22 cellular contexts compared by ENCODE assay signal in the genomic region with DNA sequence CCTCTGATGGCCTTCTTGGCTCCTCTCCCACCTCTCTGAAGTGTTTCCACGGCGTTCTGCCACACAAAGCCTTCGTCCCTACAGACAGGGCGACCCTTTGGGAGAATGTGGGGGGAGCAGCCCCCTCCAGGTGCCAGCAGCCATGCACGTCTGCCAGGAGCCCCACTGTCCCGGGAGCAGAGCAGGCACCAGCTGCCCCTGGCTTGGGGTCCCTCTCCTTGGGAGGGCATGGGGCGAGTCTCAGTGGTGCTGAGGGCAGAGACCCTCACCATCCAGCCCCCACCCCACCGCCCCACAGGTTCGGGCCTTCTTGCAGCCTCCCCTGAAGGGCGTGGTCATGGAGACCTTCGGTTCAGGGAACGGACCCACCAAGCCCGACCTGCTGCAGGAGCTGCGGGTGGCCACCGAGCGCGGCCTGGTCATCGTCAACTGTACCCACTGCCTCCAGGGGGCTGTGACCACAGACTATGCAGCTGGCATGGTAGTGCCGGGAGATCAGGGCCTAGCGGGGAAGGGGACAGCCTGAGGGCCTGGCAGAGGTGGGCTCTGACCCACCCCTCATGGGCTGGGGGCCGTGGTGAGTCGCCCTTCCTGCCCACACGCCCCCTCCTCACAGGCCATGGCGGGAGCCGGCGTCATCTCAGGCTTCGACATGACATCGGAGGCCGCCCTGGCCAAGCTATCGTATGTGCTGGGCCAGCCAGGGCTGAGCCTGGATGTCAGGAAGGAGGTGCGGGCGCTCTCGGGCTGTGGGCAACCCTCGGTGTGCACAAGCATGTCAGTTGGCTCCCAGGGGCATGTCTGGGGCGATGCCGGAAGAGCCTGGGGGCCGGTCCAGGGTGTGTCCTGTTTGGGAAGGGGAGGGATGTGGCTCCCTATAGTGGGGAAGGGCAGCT. TPM values are rescaled to one million over a fixed set of nuclear protein-coding genes. Genes with fewer than 3 reads are reported as not detected.
DNase-seq lines count a peak whose midpoint lies in the region; ATAC-seq and TF ChIP-seq lines count a peak whose summit lies in the region.
"Had no signal": no experiment of that assay in that cellular context is flagged by ENCODE, and none has a peak within 500 bp of the region (broad histone marks: within the 10 kb centered on the region; RNA-seq: fewer than 3 reads in every experiment).

No MANE protein-coding gene starts in this region.

- no peaks in the 10 kb centered on the region for H3K27me3 ChIP-seq in right atrium auricular region
- H3K27me3 ChIP-seq in colonic mucosa, result no peaks in the 10 kb centered on the region
- H3K27me3 ChIP-seq in transverse colon, result no peaks in the 10 kb centered on the region

- ATAC-seq in Right ventricle myocardium inferior (no peak), left colon (peak; percentile 2)
- ATAC-seq: gastroesophageal sphincter had no signal

- intact Hi-C loops in Right ventricle myocardium inferior (cut with DNase I) (no loop called here), colonic mucosa (cut with DNase I) (no loop called here), left colon (cut with DNase I, micrococcal nuclease) (no loop called here), transverse colon (cut with DNase I; ENCODE audit: low total_unique reads) (no loop called here)

- H3K27me3 Mint-ChIP-seq in activated T-cell treated with anti-CD3 and anti-CD28 coated beads, Interleukin-2, amount 50 U/mL, for 24 hours, result no peaks in the 10 kb centered on the region

- no peak overlapping the region for H3K4me3 Mint-ChIP-seq in activated T-cell treated with anti-CD3 and anti-CD28 coated beads, Interleukin-2, amount 50 U/mL, for 24 hours

- DNase-seq in Right ventricle myocardium inferior (ENCODE audit: missing footprints) (peak; percentile 55), right atrium auricular region (ENCODE audit: low spot score) (no peak), colonic mucosa (peak; percentile 38), left colon (peak; percentile 13 to 34), transverse colon (peak; percentile 7), KBM-7 (no peak), NCI-H2107 (lab: John Stamatoyannopoulos, UW) (no peak)
- DNase-seq in activated T-cell treated with anti-CD3 and anti-CD28 coated beads, Interleukin-2, amount 50 U/mL, for 24 hours, result no peak
- DNase-seq: ACHN; erythroblast; GF-D8; NCI-H1436; NCI-H774; PC-9; stimulated activated CD4-positive, alpha-beta T cell treated with anti-CD3 and anti-CD28 coated beads, Interleukin-4, amount 100 ng/mL, for 24 hours had no signal

- no peaks in the 10 kb centered on the region for H3K4me1 Mint-ChIP-seq in activated T-cell treated with anti-CD3 and anti-CD28 coated beads, Interleukin-2, amount 50 U/mL, for 24 hours (ENCODE audit: low read depth)

- in situ Hi-C loops in transverse colon (cut with MboI; ENCODE audit: low pct_ligation_motif_present in 1 of 4, low pct_unique_long_range_greater_than_20kb in 1 of 4, low sequenced_read_pairs in 3 of 4), result no loop called here
- in situ Hi-C loops in KBM-7 (cut with MboI; ENCODE audit: low pct_unique_long_range_greater_than_20kb, low sequenced_read_pairs), result no loop called here

- H3K36me3 ChIP-seq in right atrium auricular region, result peaks cover 3% of the 10 kb centered on the region
- H3K36me3 ChIP-seq in colonic mucosa, result no peaks in the 10 kb centered on the region
- H3K36me3 ChIP-seq in transverse colon, result no peaks in the 10 kb centered on the region
- H3K36me3 ChIP-seq: gastroesophageal sphincter had no signal

- no peaks in the 10 kb centered on the region for H3K36me3 Mint-ChIP-seq in activated T-cell treated with anti-CD3 and anti-CD28 coated beads, Interleukin-2, amount 50 U/mL, for 24 hours (ENCODE audit: low read depth)

- no peaks in the 10 kb centered on the region for H3K9me3 ChIP-seq in right atrium auricular region
- no peaks in the 10 kb centered on the region for H3K9me3 ChIP-seq in colonic mucosa
- no peaks in the 10 kb centered on the region for H3K9me3 ChIP-seq in transverse colon
- H3K9me3 ChIP-seq: gastroesophageal sphincter had no signal

- H3K27ac Mint-ChIP-seq in activated T-cell treated with anti-CD3 and anti-CD28 coated beads, Interleukin-2, amount 50 U/mL, for 24 hours, result no peak overlapping the region

- H3K27ac ChIP-seq in right atrium auricular region (no peak overlapping the region), colonic mucosa (no peak overlapping the region), transverse colon (no peak overlapping the region)
- H3K27ac ChIP-seq: dorsolateral prefrontal cortex, gastroesophageal sphincter, parathyroid adenoma, PC-9 had no signal

- TF ChIP-seq POLR2A in transverse colon (IDR thresholded peaks at IDR 0.05), result no peak

- H3K4me3 ChIP-seq in right atrium auricular region (no peak overlapping the region), colonic mucosa (no peak overlapping the region), transverse colon (no peak overlapping the region)
- H3K4me3 ChIP-seq: dorsolateral prefrontal cortex, gastroesophageal sphincter, lung, PC-9 had no signal

- no peak overlapping the region for H3K9ac ChIP-seq in colonic mucosa (ENCODE audit: low read depth in 2 of 2, low read length in 2 of 2)
- H3K9ac ChIP-seq: parathyroid adenoma had no signal

- H3K4me1 ChIP-seq in right atrium auricular region (peaks cover 0 to 26% of the 10 kb centered on the region in 2 donors), colonic mucosa (peaks cover 32% of the 10 kb centered on the region), transverse colon (peaks cover 12 to 45% (median 43%) of the 10 kb centered on the region in 4 donors)
- H3K4me1 ChIP-seq: gastroesophageal sphincter had no signal

- 72% methylated on average over 34 of the region's 37 CpGs; no CpG with 5 or more reads in 1 of the 2 donors for WGBS in transverse colon (ENCODE audit: low coverage in 1 of 2), 2 donors

- TF ChIP-seq EP300 in transverse colon (IDR thresholded peaks at IDR 0.05; ENCODE audit: low read depth), result no peak

- TF ChIP-seq CTCF in right atrium auricular region (IDR thresholded peaks at IDR 0.05) (no peak), colonic mucosa (IDR thresholded peaks at IDR 0.05) (no peak), transverse colon (IDR thresholded peaks at IDR 0.05) (no peak)

- H3K9me3 Mint-ChIP-seq in activated T-cell treated with anti-CD3 and anti-CD28 coated beads, Interleukin-2, amount 50 U/mL, for 24 hours, result no peaks in the 10 kb centered on the region

RNA-seq across cellular contexts. Expression of a gene that starts 18.8 kb away (rescaled TPM):
- total RNA-seq in Right ventricle myocardium inferior, result 27.5 TPM
- 100 to 1,000 TPM in 1 of 2 donors, 10 to 100 TPM in 1; 78.5 to 161 TPM for total RNA-seq in right atrium auricular region
- total RNA-seq in colonic mucosa, result 1 to 10 TPM; 1.4 to 7.5 TPM
- 10 to 100 TPM in 1 of 2 donors, 1 to 10 TPM in 1; 9.4 to 60.8 TPM for total RNA-seq in left colon
- total RNA-seq in transverse colon, result 10 to 100 TPM in 2 of 4 donors, 1 to 10 TPM in 2; 4.4 to 20.3 (median 8.7) TPM
- total RNA-seq: H4, myocyte, PC-9 had no signal

RNA-seq across cellular contexts. Expression of a gene that starts 34.1 kb away (rescaled TPM):
- total RNA-seq in Right ventricle myocardium inferior (6.4 TPM), right atrium auricular region (10 to 100 TPM in 1 of 2 donors, 1 to 10 TPM in 1; 5.6 to 14.1 TPM), colonic mucosa (10 to 100 TPM in 1 of 2 donors, 1 to 10 TPM in 1; 6.6 to 20.0 TPM), left colon (1 to 10 TPM; 5.7 to 5.8 TPM), transverse colon (1 to 10 TPM; 2.2 to 7.8 (median 4.4) TPM)
- total RNA-seq: LHCN-M2, myocyte had no signal

Comparison
In these comparisons a context has a peak if more than half of its experiments do, and no peak if none do; other contexts are left out.
1. DNase-seq: peak in Right ventricle myocardium inferior (single experiment), colonic mucosa (single experiment), left colon (2 of 2) and transverse colon (single experiment); none in right atrium auricular region (single experiment), KBM-7 (single experiment), NCI-H2107 (single experiment) and activated T-cell treated with anti-CD3 and anti-CD28 coated beads, Interleukin-2, amount 50 U/mL, for 24 hours (single experiment).